Comparison of ENCODE assay signal across 20 cellular contexts in the genomic region with DNA sequence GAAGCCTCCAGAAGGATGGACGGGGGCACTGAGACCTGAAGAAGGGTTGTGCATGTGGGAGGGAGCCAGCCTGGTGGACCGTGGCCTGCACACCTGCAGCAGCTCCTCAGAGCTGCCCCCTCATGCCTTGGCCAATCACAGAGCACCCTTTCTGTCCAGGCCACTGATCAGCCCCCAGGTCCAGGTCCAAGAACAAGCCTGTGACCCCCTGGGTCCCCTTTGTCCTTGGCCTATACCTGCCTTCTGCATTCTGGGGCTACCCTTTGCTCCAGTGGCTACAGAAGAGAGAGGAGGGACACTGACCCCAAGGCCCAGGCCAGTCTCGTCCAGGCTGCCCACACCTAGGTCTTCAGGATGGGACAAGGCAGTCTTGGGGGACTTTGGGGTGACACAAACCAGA.
A peak's percentile ranks its signal among the peaks of the same experiment; 100 is the strongest.
DNase-seq lines count a peak whose midpoint lies in the region; ATAC-seq, FAIRE-seq and TF ChIP-seq lines count a peak whose summit lies in the region.
"Had no signal": no experiment of that assay in that cellular context is flagged by ENCODE, and none has a peak within 500 bp of the region (broad histone marks: within the 10 kb centered on the region; RNA-seq: fewer than 3 reads in every experiment).

No MANE protein-coding gene starts in this region.

- H3K18ac ChIP-seq in neuronal stem cell (ENCODE audit: low read length), result peak overlapping the region; percentile 71

- H3K4me3 ChIP-seq in BLaER1 (no peak overlapping the region), kidney (ENCODE audit: low read length in 2 of 2) (no peak overlapping the region), neuronal stem cell (ENCODE audit: low read length in 2 of 2) (peak overlapping the region in 1 of 2 donors; percentile 18), sigmoid colon (no peak overlapping the region), lower lobe of right lung (no peak overlapping the region)
- H3K4me3 ChIP-seq: GM23248 had no signal

- H3K9ac ChIP-seq in BLaER1, result no peak overlapping the region
- H3K9ac ChIP-seq in kidney (ENCODE audit: low read length in 2 of 2), result no peak overlapping the region
- no peak overlapping the region for H3K9ac ChIP-seq in neuronal stem cell (ENCODE audit: low read depth, low read length, poor library complexity)
- H3K9ac ChIP-seq: GM23248 had no signal

- H3K4me1 ChIP-seq in BLaER1 (peaks cover 87% of the 10 kb centered on the region), kidney (ENCODE audit: control insufficient read depth in 1 of 2, insufficient read depth in 1 of 2, low read depth in 1 of 2, low read length in 2 of 2) (peaks cover 38 to 44% of the 10 kb centered on the region in 2 donors), neuronal stem cell (ENCODE audit: control insufficient read depth in 2 of 2, insufficient read depth in 1 of 2, low read depth in 1 of 2, low read length in 2 of 2) (peaks cover 6 to 18% of the 10 kb centered on the region in 2 donors), sigmoid colon (peaks cover 0 to 40% (median 19%) of the 10 kb centered on the region in 4 donors), lower lobe of right lung (peaks cover 34% of the 10 kb centered on the region)

- intact Hi-C loops in kidney (cut with DNase I), result no loop called here
- intact Hi-C loops in sigmoid colon (cut with DNase I), result no loop called here
- intact Hi-C loops in lower lobe of right lung (cut with DNase I), result no loop called here

- H3K9me3 ChIP-seq in BLaER1 (no peaks in the 10 kb centered on the region), kidney (ENCODE audit: control insufficient read depth in 1 of 2, low read length in 2 of 2) (no peaks in the 10 kb centered on the region), neuronal stem cell (replicated peaks in 1 of 2; ENCODE audit: control insufficient read depth in 2 of 2, insufficient read depth in 1 of 2, low read depth in 1 of 2, low read length in 2 of 2) (peaks cover 1 to 2% of the 10 kb centered on the region in 2 donors), sigmoid colon (no peaks in the 10 kb centered on the region), lower lobe of right lung (no peaks in the 10 kb centered on the region)
- H3K9me3 ChIP-seq: Caco-2 had no signal

- no peaks in the 10 kb centered on the region for H3K36me3 ChIP-seq in BLaER1
- no peaks in the 10 kb centered on the region for H3K36me3 ChIP-seq in kidney (ENCODE audit: control insufficient read depth in 1 of 2, insufficient read depth in 2 of 2, low read length in 2 of 2)
- H3K36me3 ChIP-seq in neuronal stem cell (replicated peaks in 1 of 2; ENCODE audit: control insufficient read depth in 2 of 2, insufficient read depth in 2 of 2, low read length in 2 of 2), result no peaks in the 10 kb centered on the region
- no peaks in the 10 kb centered on the region for H3K36me3 ChIP-seq in sigmoid colon
- H3K36me3 ChIP-seq in lower lobe of right lung, result no peaks in the 10 kb centered on the region

- WGBS in neuronal stem cell (ENCODE audit: extremely low coverage in 2 of 2, insufficient read length in 2 of 2, insufficient replicate concordance in 1 of 2), 2 donors, result no CpG with 5 or more reads among the region's 3 CpGs
- 89 to 91% methylated on average over 3 of the region's 3 CpGs for WGBS in sigmoid colon, 2 donors

- peaks cover 7% of the 10 kb centered on the region for H3K79me1 ChIP-seq in neuronal stem cell (ENCODE audit: low read depth, low read length)

- no peak overlapping the region for H2AK5ac ChIP-seq in neuronal stem cell (ENCODE audit: low read depth, low read length)

- H3K4ac ChIP-seq in neuronal stem cell (ENCODE audit: low read length), result no peak overlapping the region

- H4K91ac ChIP-seq in neuronal stem cell (ENCODE audit: low read depth, low read length, poor library complexity), result no peak overlapping the region

- H3K14ac ChIP-seq in neuronal stem cell (ENCODE audit: low read length), result peak overlapping the region; percentile 12

- DNase-seq in kidney (peak; percentile 48), neuronal stem cell (ENCODE audit: low spot score) (no peak), sigmoid colon (peak; percentile 30), lower lobe of right lung (no peak), NCI-H2171 (lab: John Stamatoyannopoulos, UW) (no peak), KBM-7 (no peak), islet precursor cell (no peak)
- DNase-seq: Caco-2; CD4-positive, alpha-beta memory T cell; DMS153; DND-41; GM23248; H7; HCEC 1CT had no signal

- peak overlapping the region; percentile 64 for H3K4me2 ChIP-seq in BLaER1
- H3K4me2 ChIP-seq in neuronal stem cell (ENCODE audit: insufficient read depth, low read length, poor library complexity, severe bottlenecking), result no peak overlapping the region

- no peak overlapping the region for H2BK12ac ChIP-seq in neuronal stem cell (ENCODE audit: low read length)

- FAIRE-seq in kidney (lab: Jason Lieb, UNC), result no peak
- FAIRE-seq: A204.1, G401.6, GM12892, H1 had no signal

- peaks cover 100% of the 10 kb centered on the region for H4K20me1 ChIP-seq in BLaER1

- no peak overlapping the region for H2BK5ac ChIP-seq in neuronal stem cell (ENCODE audit: low read length)

- no peak overlapping the region for H3K27ac ChIP-seq in BLaER1
- H3K27ac ChIP-seq in kidney (ENCODE audit: low read depth in 2 of 2, low read length in 2 of 2), result peak overlapping the region in 1 of 2 donors; percentile 8
- H3K27ac ChIP-seq in neuronal stem cell (replicated peaks; ENCODE audit: low read length), result no peak overlapping the region
- no peak overlapping the region for H3K27ac ChIP-seq in sigmoid colon
- H3K27ac ChIP-seq in lower lobe of right lung, result no peak overlapping the region
- H3K27ac ChIP-seq: 22Rv1, GM23248 had no signal

- H2BK15ac ChIP-seq in neuronal stem cell (ENCODE audit: low read length), result no peak overlapping the region

- no peak for ATAC-seq in lower lobe of right lung

- H4K8ac ChIP-seq in neuronal stem cell (ENCODE audit: low read depth, low read length), result no peak overlapping the region

- H2BK120ac ChIP-seq in neuronal stem cell (ENCODE audit: low read depth, low read length), result no peak overlapping the region

- no peak overlapping the region for H2AFZ ChIP-seq in neuronal stem cell (ENCODE audit: low read length)
- H2AFZ ChIP-seq: GM23248 had no signal

- TF ChIP-seq POLR2A in sigmoid colon (IDR thresholded peaks at IDR 0.05), result no peak

- TF ChIP-seq EP300 in sigmoid colon (IDR thresholded peaks at IDR 0.05), result no peak

- H3K27me3 ChIP-seq in BLaER1 (no peaks in the 10 kb centered on the region), neuronal stem cell (ENCODE audit: control insufficient read depth in 3 of 3, insufficient read depth in 3 of 3, low read depth in 1 of 3, low read length in 3 of 3) (no peaks in the 10 kb centered on the region), sigmoid colon (no peaks in the 10 kb centered on the region), lower lobe of right lung (ENCODE audit: low read depth) (no peaks in the 10 kb centered on the region)

- no peak for TF ChIP-seq CTCF in kidney (IDR thresholded peaks at IDR 0.05; ENCODE audit: borderline replicate concordance, extremely low read depth, insufficient read depth)
- no peak for TF ChIP-seq CTCF in sigmoid colon (IDR thresholded peaks at IDR 0.05)
- no peak for TF ChIP-seq CTCF in lower lobe of right lung (IDR thresholded peaks at IDR 0.05)

- in situ Hi-C loops in KBM-7 (cut with MboI; ENCODE audit: low pct_unique_long_range_greater_than_20kb, low sequenced_read_pairs), result no loop called here

- no peak overlapping the region for H3K23ac ChIP-seq in neuronal stem cell (ENCODE audit: low read depth, low read length, poor library complexity)

Comparison
In these comparisons a context has a peak if more than half of its experiments do, and no peak if none do; other contexts are left out.
1. DNase-seq: peak in kidney (single experiment) and sigmoid colon (single experiment); none in neuronal stem cell (single experiment), lower lobe of right lung (single experiment), NCI-H2171 (single experiment), KBM-7 (single experiment) and islet precursor cell (single experiment).